In the genomic region with DNA sequence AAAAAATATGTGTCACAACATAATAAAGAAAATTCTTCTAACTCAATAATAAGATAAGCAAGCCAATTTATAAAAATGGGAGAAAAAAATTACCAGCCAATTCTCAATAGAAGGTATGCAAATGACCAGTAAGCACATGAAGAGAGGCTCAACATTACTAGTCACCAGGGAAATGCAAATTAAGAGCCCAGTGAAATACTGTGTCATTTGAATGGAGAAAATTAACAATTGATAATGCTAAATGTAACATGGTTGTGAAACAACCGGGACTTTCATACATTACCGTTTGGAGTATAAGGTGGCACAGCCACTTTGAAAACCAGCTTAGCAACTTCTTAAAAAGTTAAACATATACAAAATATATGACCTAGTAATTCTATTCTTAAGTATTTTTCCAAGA, we compare ENCODE assay signal across 7 cellular contexts.
"Had no signal": no experiment of that assay in that cellular context is flagged by ENCODE, and none has a peak within 500 bp of the region (broad histone marks: within the 10 kb centered on the region; RNA-seq: fewer than 3 reads in every experiment).

No MANE protein-coding gene starts in this region.

- H3K4me3 ChIP-seq: GM23338, K562 had no signal

- H2AFZ ChIP-seq: GM23338 had no signal

- H3K27ac ChIP-seq: HL-60 had no signal

- DNase-seq: H9, HFFc6, IMR-90 had no signal

- H3K4me2 ChIP-seq: GM23338 had no signal

- ATAC-seq: GM23338, HCT116, K562 had no signal
